9 cellular contexts compared by ENCODE assay signal in genomic region chr6:28809947-28810654, GRCh38.
DNase-seq lines count a peak whose midpoint lies in the region; ATAC-seq and TF ChIP-seq lines count a peak whose summit lies in the region.
"Had no signal": no experiment of that assay in that cellular context is flagged by ENCODE, and none has a peak within 500 bp of the region (broad histone marks: within the 10 kb centered on the region; RNA-seq: fewer than 3 reads in every experiment).

No MANE protein-coding gene starts in this region.

- H3K4me1 ChIP-seq in HEK293 (ENCODE audit: control insufficient read depth, insufficient read depth, low read length) (no peaks in the 10 kb centered on the region), iPS-15b (ENCODE audit: control insufficient read depth, insufficient read depth, low read length) (peaks cover 9% of the 10 kb centered on the region), uterus (no peaks in the 10 kb centered on the region)
- H3K4me1 ChIP-seq: upper lobe of right lung had no signal

- H3K4me3 ChIP-seq in HEK293 (ENCODE audit: low read depth, low read length), result peak overlapping the region; percentile 60
- H3K4me3 ChIP-seq in WI38 (ENCODE audit: low read depth, low read length), result peak overlapping the region; percentile 60
- H3K4me3 ChIP-seq in iPS-15b (ENCODE audit: low read depth, low read length), result peak overlapping the region; percentile 48
- no peak overlapping the region for H3K4me3 ChIP-seq in uterus
- H3K4me3 ChIP-seq: upper lobe of right lung had no signal

- DNase-seq in GM13976 (ENCODE audit: low spot score) (no peak), activated gamma-delta T cell (lab: John Stamatoyannopoulos, UW) (no peak), uterus (no peak)
- DNase-seq: upper lobe of right lung had no signal

- POLR2A ChIA-PET in HEK293 (lab: Yijun Ruan, JAX), result interaction anchor here (0.5 to 2.7 kb wide), 7 partner anchors 15 to 175 kb away, joined by 3 to 15 read pairs (median 5); partner anchors contain the start of gene TRIM27

- in situ Hi-C loops in GM13976 (cut with MboI; ENCODE audit: low sequenced_read_pairs, unreplicated experiment), result no loop called here

- H3K36me3 ChIP-seq in HEK293 (ENCODE audit: control insufficient read depth in 2 of 2, insufficient read depth in 1 of 2, low read length in 2 of 2), result no peaks in the 10 kb centered on the region
- H3K36me3 ChIP-seq in iPS-15b (ENCODE audit: control insufficient read depth, insufficient read depth, low read length), result no peaks in the 10 kb centered on the region
- no peaks in the 10 kb centered on the region for H3K36me3 ChIP-seq in uterus
- H3K36me3 ChIP-seq: upper lobe of right lung had no signal

- intact Hi-C loops in uterus (cut with DNase I; ENCODE audit: low total_unique reads), result no loop called here

- peaks cover 90% of the 10 kb centered on the region for H3K27me3 ChIP-seq in iPS-15b (ENCODE audit: control insufficient read depth, insufficient read depth, low read length)
- H3K27me3 ChIP-seq in uterus, result peaks cover 8 to 72% of the 10 kb centered on the region in 2 donors

- no peak overlapping the region for H3K9ac ChIP-seq in iPS-15b (ENCODE audit: low read depth, low read length)

- TF ChIP-seq CTCF in C4-2B (conservative IDR thresholded peaks at IDR 0.05) (peak; percentile 45), HEK293 (tag by site-specific recombination; IDR thresholded peaks at IDR 0.05) (peak; percentile 95), WI38 (IDR thresholded peaks at IDR 0.05; ENCODE audit: low read depth, low read length) (no peak), GM13976 (IDR thresholded peaks at IDR 0.05; ENCODE audit: borderline replicate concordance, control extremely low read depth, extremely low read depth, insufficient read depth, missing control alignments) (no peak), uterus (IDR thresholded peaks at IDR 0.05) (no peak)

- ATAC-seq in HG02642 (IDR thresholded peaks at IDR 0.05; ENCODE audit: poor library complexity, unreplicated experiment), result no peak
- ATAC-seq: upper lobe of right lung had no signal

- no peak for TF ChIP-seq POLR2A in uterus (IDR thresholded peaks at IDR 0.05)

- no peak overlapping the region for H3K27ac ChIP-seq in C4-2B
- H3K27ac ChIP-seq in HEK293 (ENCODE audit: extremely low read depth, low read depth, low read length), result no peak overlapping the region
- H3K27ac ChIP-seq in uterus, result no peak overlapping the region
- H3K27ac ChIP-seq: upper lobe of right lung had no signal

- CTCF ChIA-PET in HEK293 (lab: Yijun Ruan, JAX), result interaction anchor here (0.6 to 2.2 kb wide), 15 partner anchors 9 to 313 kb away, joined by 3 to 11 read pairs (median 4); no protein-coding TSS in a partner anchor

- H3K9me3 ChIP-seq in HEK293 (ENCODE audit: control insufficient read depth, insufficient read depth, low read depth, low read length), result no peaks in the 10 kb centered on the region
- no peaks in the 10 kb centered on the region for H3K9me3 ChIP-seq in iPS-15b (ENCODE audit: control insufficient read depth, insufficient read depth, low read length)
- H3K9me3 ChIP-seq in uterus, result no peaks in the 10 kb centered on the region
- H3K9me3 ChIP-seq: upper lobe of right lung had no signal

TF ChIP-seq in HEK293, 187 proteins besides CTCF, POLR2A, EP300 and RAD21 (continues in another document):
- TF ChIP-seq ZNF37A (tag by site-specific recombination; IDR thresholded peaks at IDR 0.05), result no peak
- no peak for TF ChIP-seq SCRT1 (tag by site-specific recombination; IDR thresholded peaks at IDR 0.05; ENCODE audit: borderline replicate concordance)
- 0 out of 2 replicates have a peak, but pooled peaks have one; percentile 42 for TF ChIP-seq ZNF423 (tag by site-specific recombination; IDR thresholded peaks at IDR 0.05)
- TF ChIP-seq, protein P1, sequence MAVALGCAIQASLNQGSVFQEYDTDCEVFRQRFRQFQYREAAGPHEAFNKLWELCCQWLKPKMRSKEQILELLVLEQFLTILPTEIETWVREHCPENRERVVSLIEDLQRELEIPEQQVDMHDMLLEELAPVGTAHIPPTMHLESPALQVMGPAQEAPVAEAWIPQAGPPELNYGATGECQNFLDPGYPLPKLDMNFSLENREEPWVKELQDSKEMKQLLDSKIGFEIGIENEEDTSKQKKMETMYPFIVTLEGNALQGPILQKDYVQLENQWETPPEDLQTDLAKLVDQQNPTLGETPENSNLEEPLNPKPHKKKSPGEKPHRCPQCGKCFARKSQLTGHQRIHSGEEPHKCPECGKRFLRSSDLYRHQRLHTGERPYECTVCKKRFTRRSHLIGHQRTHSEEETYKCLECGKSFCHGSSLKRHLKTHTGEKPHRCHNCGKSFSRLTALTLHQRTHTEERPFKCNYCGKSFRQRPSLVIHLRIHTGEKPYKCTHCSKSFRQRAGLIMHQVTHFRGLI (tag by site-specific recombination; IDR thresholded peaks at IDR 0.05), result no peak
- TF ChIP-seq ZNF266 (tag by site-specific recombination; IDR thresholded peaks at IDR 0.05; ENCODE audit: low read depth), result no peak
- TF ChIP-seq ZBTB17 (tag by site-specific recombination; IDR thresholded peaks at IDR 0.05), result peak; percentile 88
- no peak for TF ChIP-seq ZNF274 (IDR thresholded peaks at IDR 0.05; ENCODE audit: low read length)
- no peak for TF ChIP-seq ZNF274 (tag by site-specific recombination; IDR thresholded peaks at IDR 0.05; ENCODE audit: borderline replicate concordance)
- peak; percentile 67 for TF ChIP-seq ZFP69B (tag by site-specific recombination; IDR thresholded peaks at IDR 0.05)
- no peak for TF ChIP-seq ZSCAN30 (tag by site-specific recombination; IDR thresholded peaks at IDR 0.05)
- TF ChIP-seq ZNF324 (tag by site-specific recombination; IDR thresholded peaks at IDR 0.05), result 0 out of 2 replicates have a peak, but pooled peaks have one; percentile 60
- TF ChIP-seq ZNF747 (tag by site-specific recombination; IDR thresholded peaks at IDR 0.05), result no peak
- peak; percentile 31; the same call in 1 of the 2 replicates for TF ChIP-seq ZXDB (tag by site-specific recombination; IDR thresholded peaks at IDR 0.05)
- no peak for TF ChIP-seq TCF7L2 (IDR thresholded peaks at IDR 0.05; ENCODE audit: borderline replicate concordance, low read depth, low read length)
- no peak for TF ChIP-seq GLIS1 (tag by site-specific recombination; IDR thresholded peaks at IDR 0.05)
- TF ChIP-seq, protein P2, sequence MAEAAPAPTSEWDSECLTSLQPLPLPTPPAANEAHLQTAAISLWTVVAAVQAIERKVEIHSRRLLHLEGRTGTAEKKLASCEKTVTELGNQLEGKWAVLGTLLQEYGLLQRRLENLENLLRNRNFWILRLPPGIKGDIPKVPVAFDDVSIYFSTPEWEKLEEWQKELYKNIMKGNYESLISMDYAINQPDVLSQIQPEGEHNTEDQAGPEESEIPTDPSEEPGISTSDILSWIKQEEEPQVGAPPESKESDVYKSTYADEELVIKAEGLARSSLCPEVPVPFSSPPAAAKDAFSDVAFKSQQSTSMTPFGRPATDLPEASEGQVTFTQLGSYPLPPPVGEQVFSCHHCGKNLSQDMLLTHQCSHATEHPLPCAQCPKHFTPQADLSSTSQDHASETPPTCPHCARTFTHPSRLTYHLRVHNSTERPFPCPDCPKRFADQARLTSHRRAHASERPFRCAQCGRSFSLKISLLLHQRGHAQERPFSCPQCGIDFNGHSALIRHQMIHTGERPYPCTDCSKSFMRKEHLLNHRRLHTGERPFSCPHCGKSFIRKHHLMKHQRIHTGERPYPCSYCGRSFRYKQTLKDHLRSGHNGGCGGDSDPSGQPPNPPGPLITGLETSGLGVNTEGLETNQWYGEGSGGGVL (tag by site-specific recombination; IDR thresholded peaks at IDR 0.05), result peak; percentile 74
- no peak for TF ChIP-seq SALL2 (tag by site-specific recombination; IDR thresholded peaks at IDR 0.05; ENCODE audit: borderline replicate concordance)
- TF ChIP-seq KLF8 (tag by site-specific recombination; IDR thresholded peaks at IDR 0.05), result peak; percentile 14; the same call in 1 of the 2 replicates
- TF ChIP-seq ZSCAN4 (tag by site-specific recombination; IDR thresholded peaks at IDR 0.05), result no peak
- 0 out of 2 replicates have a peak, but pooled peaks have one; percentile 21 for TF ChIP-seq ZBTB8A (tag by site-specific recombination; IDR thresholded peaks at IDR 0.05)
- no peak for TF ChIP-seq SETDB1 (IDR thresholded peaks at IDR 0.05; ENCODE audit: insufficient read length, low read length)
- TF ChIP-seq ZNF791 (tag by site-specific recombination; IDR thresholded peaks at IDR 0.05), result no peak
- peak; percentile 70 for TF ChIP-seq ZBTB10 (tag by site-specific recombination; IDR thresholded peaks at IDR 0.05)

Comparison
In these comparisons a context has a peak if more than half of its experiments do, and no peak if none do; other contexts are left out.
1. CTCF ChIP-seq: peak in C4-2B (single experiment) and HEK293 (single experiment); none in WI38 (single experiment), GM13976 (single experiment) and uterus (0 of 4).
2. H3K4me3 ChIP-seq: peak in HEK293 (single experiment), WI38 (single experiment) and iPS-15b (single experiment); none in uterus (0 of 2).